ENCODE assay signal across 12 cellular contexts in the genomic region with DNA sequence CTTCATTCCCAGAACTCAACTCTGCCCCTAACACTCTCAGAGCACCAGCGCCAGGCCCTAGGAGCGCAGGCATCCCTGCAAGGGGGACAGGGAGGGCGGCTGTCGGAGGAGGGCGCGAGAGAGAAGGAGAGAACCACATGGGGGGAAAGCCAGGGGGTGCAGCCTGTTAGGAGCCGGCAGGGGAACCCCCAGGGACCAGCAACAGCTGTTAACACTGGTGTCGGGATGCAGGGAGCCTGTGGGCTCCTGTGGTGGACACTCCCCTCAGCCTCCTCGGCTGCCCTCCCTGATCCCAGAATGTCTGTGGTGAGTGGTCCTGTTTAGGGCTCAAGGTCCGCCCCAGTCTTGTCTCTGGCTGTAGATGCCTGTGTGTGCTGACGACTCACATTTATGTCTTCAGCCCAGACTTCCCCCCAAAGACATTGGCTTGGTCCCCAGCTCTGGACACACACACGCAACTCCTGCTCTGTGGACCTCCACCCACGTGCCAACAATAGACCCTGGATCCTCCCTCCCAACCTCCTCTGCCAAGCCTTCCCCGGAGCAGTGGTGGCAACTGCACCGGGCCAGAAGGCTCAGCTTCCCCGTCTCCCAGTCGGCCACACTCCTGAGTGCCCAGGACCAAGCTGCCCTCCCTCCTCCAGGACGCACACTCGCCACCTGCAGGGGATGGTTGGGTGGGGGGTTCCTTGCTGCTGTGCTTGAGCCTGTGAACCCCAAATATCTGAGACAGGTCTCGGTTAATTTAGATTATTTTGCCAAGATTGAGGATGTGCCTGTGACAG. TPM values are rescaled to one million over a fixed set of nuclear protein-coding genes. Genes with fewer than 3 reads are reported as not detected.
DNase-seq lines count a peak whose midpoint lies in the region; ATAC-seq, FAIRE-seq and TF ChIP-seq lines count a peak whose summit lies in the region.
"Had no signal": no experiment of that assay in that cellular context is flagged by ENCODE, and none has a peak within 500 bp of the region (broad histone marks: within the 10 kb centered on the region; RNA-seq: fewer than 3 reads in every experiment).

No MANE protein-coding gene starts in this region.

- H3K4ac ChIP-seq in H1 (replicated peaks; ENCODE audit: insufficient read length, low read depth, low read length) = peak overlapping the region; percentile 81

- H4K5ac ChIP-seq in H1 (ENCODE audit: insufficient read length, low read depth, low read length) = peak overlapping the region; percentile 39

- H2BK20ac ChIP-seq in H1 (ENCODE audit: low read length) = peak overlapping the region; percentile 23; the same call in 1 of the 2 replicates

- H3K79me2 ChIP-seq in DND-41 (ENCODE audit: insufficient read depth, low read length) (no peaks in the 10 kb centered on the region), Loucy (ENCODE audit: insufficient read depth, low read length) (no peaks in the 10 kb centered on the region), H1 (ENCODE audit: control insufficient read depth in 1 of 2, insufficient read depth in 2 of 2, low read length in 2 of 2) (no peaks in the 10 kb centered on the region)

- peak overlapping the region; percentile 66; the same call in 1 of the 2 replicates for H2BK15ac ChIP-seq in H1 (ENCODE audit: low read length)

- no peaks in the 10 kb centered on the region for H3F3A ChIP-seq in Loucy (ENCODE audit: low read depth)

- no peaks in the 10 kb centered on the region for H3K36me3 ChIP-seq in DND-41 (ENCODE audit: insufficient read depth, low read length)
- no peaks in the 10 kb centered on the region for H3K36me3 ChIP-seq in Loucy (ENCODE audit: insufficient read depth, low read length)
- H3K36me3 ChIP-seq in H1 (ENCODE audit: control insufficient read depth in 2 of 4, insufficient read depth in 4 of 4, low read length in 3 of 4) = peaks cover 0 to under 1% (median 0%) of the 10 kb centered on the region in 4 experiments; a peak in 1 of 8 replicates
- H3K36me3 ChIP-seq in mucosa of descending colon (ENCODE audit: low read depth) = no peaks in the 10 kb centered on the region
- no peaks in the 10 kb centered on the region for H3K36me3 ChIP-seq in adrenal gland (replicated peaks in 1 of 2)
- H3K36me3 ChIP-seq in ascending aorta = no peaks in the 10 kb centered on the region
- H3K36me3 ChIP-seq: prostate gland had no signal

- H4K8ac ChIP-seq in H1 (ENCODE audit: extremely low read depth, insufficient read depth, low read length) = no peak overlapping the region; the same call in 1 of the 2 replicates

- H3K27me3 ChIP-seq in DND-41 (ENCODE audit: insufficient read depth, low read length, poor library complexity) (peaks cover 7% of the 10 kb centered on the region), Loucy (ENCODE audit: insufficient read depth, low read length, poor library complexity, severe bottlenecking) (no peaks in the 10 kb centered on the region), H1 (replicated peaks in 1 of 4; ENCODE audit: control insufficient read depth in 3 of 4, extremely low read depth in 1 of 4, insufficient read depth in 3 of 4, low read length in 3 of 4) (no peaks in the 10 kb centered on the region; a peak in 1 of 7 replicates), adrenal gland (peaks cover 9% of the 10 kb centered on the region), ascending aorta (no peaks in the 10 kb centered on the region)

- peak overlapping the region; percentile 71 for H2BK120ac ChIP-seq in H1 (replicated peaks; ENCODE audit: low read depth, low read length)

- CTCF ChIA-PET in H1 (lab: Charles Lee; ENCODE audit: partially characterized antibody) = interaction anchor here (0.6 to 3.5 kb wide), 12 partner anchors 10 to 101 kb away, joined by 3 to 31 read pairs (median 4); no protein-coding TSS in a partner anchor

- DNase-seq in DND-41 = peak; percentile 34
- no peak for DNase-seq in H1 (ENCODE audit: low read depth in 1 of 2, low spot score in 2 of 2)
- peak in 2 of 3 donors; percentile 30 to 48 for DNase-seq in mucosa of descending colon
- no peak for DNase-seq in NCI-H2029 treated with DMSO at 0.1 percent for 48 hours (lab: John Stamatoyannopoulos, UW)
- no peak for DNase-seq in adrenal gland
- DNase-seq in ascending aorta (ENCODE audit: low spot score in 2 of 2) = no peak
- DNase-seq in lower leg skin (ENCODE audit: low spot score in 2 of 2) = no peak
- DNase-seq: activated T-cell treated with anti-CD3 and anti-CD28 coated beads for 4 hours, NCI-H2081 had no signal

- H2BK12ac ChIP-seq in H1 (ENCODE audit: low read depth, low read length) = peak overlapping the region; percentile 100

- peak overlapping the region; percentile 93 for H3K18ac ChIP-seq in H1 (ENCODE audit: extremely low read depth, low read length)

- POLR2A ChIA-PET in H1 (lab: Charles Lee; ENCODE audit: partially characterized antibody) = interaction anchor here (0.8 to 5.2 kb wide), 12 partner anchors 9 to 118 kb away, joined by 3 to 51 read pairs (median 4); a partner anchor contains a TSS

- H3K4me3 ChIP-seq in DND-41 (ENCODE audit: low read depth in 1 of 2, low read length in 2 of 2) (no peak overlapping the region), Loucy (ENCODE audit: low read length, poor library complexity, severe bottlenecking) (no peak overlapping the region), H1 (ENCODE audit: extremely low read depth in 1 of 4, insufficient read depth in 2 of 4, low read depth in 3 of 4, low read length in 4 of 4) (no peak overlapping the region), mucosa of descending colon (no peak overlapping the region), adrenal gland (no peak overlapping the region), ascending aorta (no peak overlapping the region), lower leg skin (ENCODE audit: low read depth, poor library complexity, severe bottlenecking) (no peak overlapping the region)
- H3K4me3 ChIP-seq: prostate gland had no signal

- peak; percentile 12 to 42; a peak in 1 of 4 replicates for TF ChIP-seq RAD21 in H1 (IDR thresholded peaks at IDR 0.05 in 1 of 2, conservative IDR thresholded peaks at IDR 0.05 in 1 of 2; ENCODE audit: low read depth in 2 of 2, low read length in 2 of 2)

- H3K14ac ChIP-seq in H1 (ENCODE audit: insufficient read length) = no peak overlapping the region

- peaks cover 2% of the 10 kb centered on the region; the same call in 1 of the 2 replicates for H3K4me1 ChIP-seq in DND-41 (ENCODE audit: insufficient read depth, low read length)
- H3K4me1 ChIP-seq in Loucy (ENCODE audit: insufficient read depth, low read length, poor library complexity, severe bottlenecking) = peaks cover 17% of the 10 kb centered on the region
- peaks cover 6 to 29% (median 15%) of the 10 kb centered on the region in 4 experiments for H3K4me1 ChIP-seq in H1 (replicated peaks in 1 of 4; ENCODE audit: control insufficient read depth in 3 of 4, insufficient read depth in 4 of 4, low read length in 3 of 4)
- peaks cover 19% of the 10 kb centered on the region for H3K4me1 ChIP-seq in mucosa of descending colon (ENCODE audit: low read depth)
- H3K4me1 ChIP-seq in adrenal gland (replicated peaks in 1 of 2) = no peaks in the 10 kb centered on the region
- H3K4me1 ChIP-seq in ascending aorta = peaks cover 0 to 12% of the 10 kb centered on the region in 2 donors
- H3K4me1 ChIP-seq: prostate gland had no signal

- H3K27ac ChIP-seq in DND-41 (ENCODE audit: low read length) (no peak overlapping the region), H1 (ENCODE audit: low read depth, low read length) (no peak overlapping the region), adrenal gland (no peak overlapping the region), ascending aorta (no peak overlapping the region)
- H3K27ac ChIP-seq: prostate gland had no signal

- no peaks in the 10 kb centered on the region for H3K23me2 ChIP-seq in H1 (ENCODE audit: low read depth, low read length)

- TF ChIP-seq CTCF in DND-41 (IDR thresholded peaks at IDR 0.05; ENCODE audit: borderline replicate concordance, extremely low read depth, low read length, poor library complexity, severe bottlenecking) (peak; percentile 14), Loucy (conservative IDR thresholded peaks at IDR 0.05; ENCODE audit: low read length) (peak; percentile 48), H1 (IDR thresholded peaks at IDR 0.05; ENCODE audit: control extremely low read depth in 1 of 3, insufficient read depth in 1 of 3, low read depth in 1 of 3, low read length in 3 of 3) (peak in 2 of 3 experiments; percentile 11 to 51; a peak in 3 of 4 replicates), mucosa of descending colon (IDR thresholded peaks at IDR 0.05) (no peak), adrenal gland (IDR thresholded peaks at IDR 0.05) (no peak), ascending aorta (IDR thresholded peaks at IDR 0.05) (peak in 1 of 3 experiments; percentile 8), lower leg skin (IDR thresholded peaks at IDR 0.05) (no peak)

- H3K9me2 ChIP-seq in Loucy (replicated peaks; ENCODE audit: low read depth, low read length) = no peaks in the 10 kb centered on the region

- H2AFZ ChIP-seq in DND-41 (ENCODE audit: low read depth, low read length) (no peak overlapping the region), Loucy (ENCODE audit: low read length) (no peak overlapping the region), H1 (ENCODE audit: low read length) (no peak overlapping the region)

- peak; percentile 27 for ATAC-seq in DND-41 (ENCODE audit: insufficient read depth, low read depth)
- no peak for ATAC-seq in mucosa of descending colon

- H3K56ac ChIP-seq in H1 (replicated peaks; ENCODE audit: insufficient read length, low read depth, low read length) = no peak overlapping the region

- H3K9me3 ChIP-seq in DND-41 (ENCODE audit: insufficient read depth, low read length, severe bottlenecking) (no peaks in the 10 kb centered on the region), Loucy (ENCODE audit: insufficient read depth, low read depth, low read length) (no peaks in the 10 kb centered on the region), H1 (ENCODE audit: insufficient read depth in 2 of 2, low read depth in 1 of 2, low read length in 1 of 2) (no peaks in the 10 kb centered on the region), mucosa of descending colon (no peaks in the 10 kb centered on the region), adrenal gland (replicated peaks in 1 of 3) (no peaks in the 10 kb centered on the region), ascending aorta (no peaks in the 10 kb centered on the region)
- H3K9me3 ChIP-seq: prostate gland had no signal

- 73% methylated on average over 16 of the region's 20 CpGs; no CpG with 5 or more reads in 1 of the 2 experiments for WGBS in H1 (ENCODE audit: extremely low coverage in 1 of 2, insufficient coverage in 1 of 2, insufficient read length in 1 of 2, insufficient replicate concordance in 2 of 2, low coverage in 1 of 2, low lambda C conversion rate in 2 of 2, missing lambda C conversion rate in 1 of 2), 2 experiments
- WGBS in adrenal gland, 4 donors = 29 to 68% (median 46%) methylated on average over 7 to 20 of the region's 20 CpGs
- WGBS in lower leg skin, 2 donors = 26 to 31% methylated on average over 20 of the region's 20 CpGs

- no peaks in the 10 kb centered on the region for H3K79me1 ChIP-seq in H1 (ENCODE audit: low read depth, low read length)

- TF ChIP-seq EP300 in H1 (IDR thresholded peaks at IDR 0.05; ENCODE audit: borderline replicate concordance in 1 of 2, low read depth in 2 of 2, low read length in 2 of 2) = no peak

- no peak overlapping the region for H3K23ac ChIP-seq in H1 (ENCODE audit: insufficient read length)

- peaks cover 4% of the 10 kb centered on the region; the same call in 1 of the 2 replicates for H4K20me1 ChIP-seq in DND-41 (ENCODE audit: insufficient read depth, low read length)
- no peaks in the 10 kb centered on the region for H4K20me1 ChIP-seq in Loucy (ENCODE audit: insufficient read depth, low read length, poor library complexity, severe bottlenecking)
- no peaks in the 10 kb centered on the region for H4K20me1 ChIP-seq in H1 (replicated peaks in 1 of 2; ENCODE audit: control insufficient read depth in 1 of 2, insufficient read depth in 2 of 2, low read length in 2 of 2)

- intact Hi-C loops in mucosa of descending colon (cut with DNase I, micrococcal nuclease) = no loop called here
- intact Hi-C loops in adrenal gland (cut with DNase I) = loop anchor here (5.0 to 10.0 kb wide), 2 partner anchors 62 to 145 kb away; a partner anchor contains a TSS
- intact Hi-C loops in ascending aorta (cut with DNase I) = no loop called here
- intact Hi-C loops in lower leg skin (cut with DNase I; ENCODE audit: low total_unique reads) = loop anchor here (10.0 kb wide), 1 partner anchor 55 kb away; no protein-coding TSS in a partner anchor

- H3K4me2 ChIP-seq in DND-41 (ENCODE audit: insufficient read depth, low read length) = no peak overlapping the region
- no peak overlapping the region for H3K4me2 ChIP-seq in Loucy (ENCODE audit: low read depth, low read length, poor library complexity, severe bottlenecking)
- peak overlapping the region in 1 of 2 experiments; percentile 16; a peak in 1 of 4 replicates for H3K4me2 ChIP-seq in H1 (ENCODE audit: insufficient read depth in 1 of 2, low read depth in 2 of 2, low read length in 2 of 2)

- H4K91ac ChIP-seq in H1 (replicated peaks; ENCODE audit: insufficient read length, low read length) = peak overlapping the region; percentile 99

- H2AK5ac ChIP-seq in H1 (ENCODE audit: low read depth, low read length) = peak overlapping the region; percentile 93

- H3K9ac ChIP-seq in DND-41 (ENCODE audit: low read depth, low read length) (no peak overlapping the region), Loucy (ENCODE audit: low read depth, low read length, poor library complexity, severe bottlenecking) (no peak overlapping the region), H1 (replicated peaks in 1 of 4; ENCODE audit: extremely low read depth in 1 of 4, low read depth in 3 of 4, low read length in 3 of 4) (no peak overlapping the region)

- TF ChIP-seq POLR2A in H1 (IDR thresholded peaks at IDR 0.05; ENCODE audit: control extremely low read depth in 1 of 2, low read depth in 2 of 2, low read length in 2 of 2) (peak in 1 of 2 experiments; percentile 34; a peak in 1 of 3 replicates), adrenal gland (IDR thresholded peaks at IDR 0.05) (no peak), lower leg skin (IDR thresholded peaks at IDR 0.05) (no peak)

- peak overlapping the region; percentile 82; the same call in 1 of the 2 replicates for H2BK5ac ChIP-seq in H1 (ENCODE audit: low read depth, low read length)

- no peak for FAIRE-seq in H1 (lab: Jason Lieb, UNC)
- FAIRE-seq: keratinocyte had no signal

RNA-seq across cellular contexts. Expression of a gene that starts 0.8 kb away (rescaled TPM):
- total RNA-seq in H1 (2021; fragmentation: NEBNext Ultra II Directional; extraction: Animal tissue kit (Norgen Biotek cat#: 25700)) = not detected in 2 replicates
- polyA plus RNA-seq in H1 (2011; rRNA removed) (0.50 TPM in 1 of 2 replicates, not detected in the other), adrenal gland (not detected)
- 0.21 TPM for polyA plus RNA-seq in H1 (2011; cell fraction: cytosol; rRNA removed)
- 0.30 TPM for polyA plus RNA-seq in H1 (2011; cell fraction: nucleus; rRNA removed)
- polyA plus RNA-seq in H1 (2012, experiment 1 of 2) = 0.33 TPM in 1 of 4 replicates, not detected in the others
- not detected for polyA plus RNA-seq in H1 (2012, experiment 2 of 2)
- polyA plus RNA-seq in H1 (2013, experiment 1 of 2) = 0.26 TPM
- 0.11 TPM for polyA plus RNA-seq in H1 (2013, experiment 2 of 2)
- not detected in 2 replicates for polyA minus RNA-seq in H1 (2011; rRNA and poly(A)+ RNA removed)
- polyA minus RNA-seq in H1 (2011; cell fraction: cytosol; rRNA and poly(A)+ RNA removed) = not detected
- not detected for polyA minus RNA-seq in H1 (2011; cell fraction: nucleus; rRNA and poly(A)+ RNA removed)
- total RNA-seq in mucosa of descending colon (not detected), adrenal gland (not detected), ascending aorta (not detected), lower leg skin (not detected)
- total RNA-seq: prostate gland had no signal
- polyA plus RNA-seq: keratinocyte had no signal

RNA-seq across cellular contexts. Expression of a gene that starts 7.5 kb away (rescaled TPM):
- 363 and 399 TPM in 2 replicates for total RNA-seq in H1 (2021; fragmentation: NEBNext Ultra II Directional; extraction: Animal tissue kit (Norgen Biotek cat#: 25700))
- polyA plus RNA-seq in H1 (2011; rRNA removed) = 764 and 902 TPM in 2 replicates
- polyA plus RNA-seq in H1 (2011; cell fraction: cytosol; rRNA removed) = 381 TPM
- 326 TPM for polyA plus RNA-seq in H1 (2011; cell fraction: nucleus; rRNA removed)
- 487 to 716 TPM (median 624 TPM) in 4 replicates for polyA plus RNA-seq in H1 (2012, experiment 1 of 2)
- polyA plus RNA-seq in H1 (2012, experiment 2 of 2) = 666 TPM
- 1,170 TPM for polyA plus RNA-seq in H1 (2013, experiment 1 of 2)
- 1,490 TPM for polyA plus RNA-seq in H1 (2013, experiment 2 of 2)
- 220 and 246 TPM in 2 replicates for polyA minus RNA-seq in H1 (2011; rRNA and poly(A)+ RNA removed)
- 86.5 TPM for polyA minus RNA-seq in H1 (2011; cell fraction: cytosol; rRNA and poly(A)+ RNA removed)
- polyA minus RNA-seq in H1 (2011; cell fraction: nucleus; rRNA and poly(A)+ RNA removed) = 58.9 TPM
- 100 to 1,000 TPM in 2 of 3 donors, 10 to 100 TPM in 1; 57.2 to 254 (median 111) TPM for total RNA-seq in mucosa of descending colon
- total RNA-seq in adrenal gland = 100 to 1,000 TPM in 7 of 8 donors, 10 to 100 TPM in 1; 96.5 to 269 (median 190) TPM
- 100 to 1,000 TPM; 290 to 835 (median 443) TPM for polyA plus RNA-seq in adrenal gland
- total RNA-seq in ascending aorta = 1,131 TPM
- total RNA-seq in lower leg skin = 10 to 100 TPM; 22.2 to 99.4 (median 52.9) TPM

RNA-seq across cellular contexts. Expression of a gene that starts 11.2 kb away (rescaled TPM):
- total RNA-seq in H1 (2021; fragmentation: NEBNext Ultra II Directional; extraction: Animal tissue kit (Norgen Biotek cat#: 25700)) = 52.9 and 60.7 TPM in 2 replicates
- polyA plus RNA-seq in H1 (2011; rRNA removed) = 34.8 and 61.4 TPM in 2 replicates
- 56.3 TPM for polyA plus RNA-seq in H1 (2011; cell fraction: cytosol; rRNA removed)
- polyA plus RNA-seq in H1 (2011; cell fraction: nucleus; rRNA removed) = 681 TPM
- 50.3 to 86.1 TPM (median 73.3 TPM) in 4 replicates for polyA plus RNA-seq in H1 (2012, experiment 1 of 2)
- 36.1 TPM for polyA plus RNA-seq in H1 (2012, experiment 2 of 2)
- 44.0 TPM for polyA plus RNA-seq in H1 (2013, experiment 1 of 2)
- 38.3 TPM for polyA plus RNA-seq in H1 (2013, experiment 2 of 2)
- polyA minus RNA-seq in H1 (2011; rRNA and poly(A)+ RNA removed) = 8.6 and 10.8 TPM in 2 replicates
- polyA minus RNA-seq in H1 (2011; cell fraction: cytosol; rRNA and poly(A)+ RNA removed) = 17.0 TPM
- polyA minus RNA-seq in H1 (2011; cell fraction: nucleus; rRNA and poly(A)+ RNA removed) = 53.3 TPM
- 10 to 100 TPM; 21.2 to 37.1 (median 29.7) TPM for total RNA-seq in mucosa of descending colon
- total RNA-seq in adrenal gland = 1 to 10 TPM; 1.2 to 9.8 (median 7.1) TPM
- polyA plus RNA-seq in adrenal gland = 10 to 100 TPM in 2 of 3 donors, under 1 TPM in 1; 0.55 to 77.2 (median 29.4) TPM
- total RNA-seq in ascending aorta = 155 TPM
- 1 to 10 TPM; 4.0 to 7.7 (median 6.9) TPM for total RNA-seq in lower leg skin

RNA-seq across cellular contexts. Expression of a gene that starts 13.7 kb away (rescaled TPM):
- 394 and 417 TPM in 2 replicates for total RNA-seq in H1 (2021; fragmentation: NEBNext Ultra II Directional; extraction: Animal tissue kit (Norgen Biotek cat#: 25700))
- polyA plus RNA-seq in H1 (2011; rRNA removed) = 1,464 and 1,887 TPM in 2 replicates
- polyA plus RNA-seq in H1 (2011; cell fraction: cytosol; rRNA removed) = 1,079 TPM
- 974 TPM for polyA plus RNA-seq in H1 (2011; cell fraction: nucleus; rRNA removed)
- 247 to 559 TPM (median 446 TPM) in 4 replicates for polyA plus RNA-seq in H1 (2012, experiment 1 of 2)
- 534 TPM for polyA plus RNA-seq in H1 (2012, experiment 2 of 2)
- 788 TPM for polyA plus RNA-seq in H1 (2013, experiment 1 of 2)
- polyA plus RNA-seq in H1 (2013, experiment 2 of 2) = 902 TPM
- 336 and 605 TPM in 2 replicates for polyA minus RNA-seq in H1 (2011; rRNA and poly(A)+ RNA removed)
- polyA minus RNA-seq in H1 (2011; cell fraction: cytosol; rRNA and poly(A)+ RNA removed) = 285 TPM
- polyA minus RNA-seq in H1 (2011; cell fraction: nucleus; rRNA and poly(A)+ RNA removed) = 204 TPM
- 100 to 1,000 TPM in 1 of 3 donors, 10 to 100 TPM in 2; 80.2 to 182 (median 87.3) TPM for total RNA-seq in mucosa of descending colon
- total RNA-seq in adrenal gland = 100 to 1,000 TPM in 3 of 8 donors, 10 to 100 TPM in 5; 52.8 to 238 (median 85.3) TPM
- polyA plus RNA-seq in adrenal gland = 100 to 1,000 TPM in 2 of 3 donors, 10 to 100 TPM in 1; 84.6 to 360 (median 139) TPM
- 650 TPM for total RNA-seq in ascending aorta
- 100 to 1,000 TPM in 1 of 4 donors, 10 to 100 TPM in 3; 44.2 to 114 (median 65.4) TPM for total RNA-seq in lower leg skin

RNA-seq across cellular contexts. Expression of a gene that starts 20.5 kb away (rescaled TPM):
- 230 and 238 TPM in 2 replicates for total RNA-seq in H1 (2021; fragmentation: NEBNext Ultra II Directional; extraction: Animal tissue kit (Norgen Biotek cat#: 25700))
- 666 and 779 TPM in 2 replicates for polyA plus RNA-seq in H1 (2011; rRNA removed)
- 365 TPM for polyA plus RNA-seq in H1 (2011; cell fraction: cytosol; rRNA removed)
- 320 TPM for polyA plus RNA-seq in H1 (2011; cell fraction: nucleus; rRNA removed)
- polyA plus RNA-seq in H1 (2012, experiment 1 of 2) = 512 to 625 TPM (median 570 TPM) in 4 replicates
- polyA plus RNA-seq in H1 (2012, experiment 2 of 2) = 529 TPM
- 497 TPM for polyA plus RNA-seq in H1 (2013, experiment 1 of 2)
- polyA plus RNA-seq in H1 (2013, experiment 2 of 2) = 568 TPM
- polyA minus RNA-seq in H1 (2011; rRNA and poly(A)+ RNA removed) = 133 and 217 TPM in 2 replicates
- polyA minus RNA-seq in H1 (2011; cell fraction: cytosol; rRNA and poly(A)+ RNA removed) = 219 TPM
- polyA minus RNA-seq in H1 (2011; cell fraction: nucleus; rRNA and poly(A)+ RNA removed) = 99.5 TPM
- total RNA-seq in mucosa of descending colon = 100 to 1,000 TPM in 2 of 3 donors, 10 to 100 TPM in 1; 76.1 to 410 (median 353) TPM
- 100 to 1,000 TPM; 120 to 946 (median 395) TPM for total RNA-seq in adrenal gland
- 1,000 to 10,000 TPM in 1 of 3 donors, 100 to 1,000 TPM in 2; 454 to 1,592 (median 502) TPM for polyA plus RNA-seq in adrenal gland
- 1,421 TPM for total RNA-seq in ascending aorta
- total RNA-seq in lower leg skin = 100 to 1,000 TPM in 1 of 4 donors, 10 to 100 TPM in 3; 39.6 to 124 (median 84.2) TPM

Comparison
In these comparisons a context has a peak if more than half of its experiments do, and no peak if none do; other contexts are left out.
1. DNase-seq: peak in DND-41 (single experiment) and mucosa of descending colon (2 of 3); none in H1 (0 of 2), NCI-H2029 treated with DMSO at 0.1 percent for 48 hours (single experiment), adrenal gland (0 of 7), ascending aorta (0 of 2) and lower leg skin (0 of 2).
2. CTCF ChIP-seq: peak in DND-41 (single experiment), Loucy (single experiment) and H1 (2 of 3); none in mucosa of descending colon (single experiment), adrenal gland (0 of 6) and lower leg skin (0 of 3).
3. intact Hi-C loops: an anchor here in adrenal gland (5.0 to 10.0 kb wide) and lower leg skin (10.0 kb wide); none called in mucosa of descending colon and ascending aorta.